12 cellular contexts compared by ENCODE assay signal in the genomic region with DNA sequence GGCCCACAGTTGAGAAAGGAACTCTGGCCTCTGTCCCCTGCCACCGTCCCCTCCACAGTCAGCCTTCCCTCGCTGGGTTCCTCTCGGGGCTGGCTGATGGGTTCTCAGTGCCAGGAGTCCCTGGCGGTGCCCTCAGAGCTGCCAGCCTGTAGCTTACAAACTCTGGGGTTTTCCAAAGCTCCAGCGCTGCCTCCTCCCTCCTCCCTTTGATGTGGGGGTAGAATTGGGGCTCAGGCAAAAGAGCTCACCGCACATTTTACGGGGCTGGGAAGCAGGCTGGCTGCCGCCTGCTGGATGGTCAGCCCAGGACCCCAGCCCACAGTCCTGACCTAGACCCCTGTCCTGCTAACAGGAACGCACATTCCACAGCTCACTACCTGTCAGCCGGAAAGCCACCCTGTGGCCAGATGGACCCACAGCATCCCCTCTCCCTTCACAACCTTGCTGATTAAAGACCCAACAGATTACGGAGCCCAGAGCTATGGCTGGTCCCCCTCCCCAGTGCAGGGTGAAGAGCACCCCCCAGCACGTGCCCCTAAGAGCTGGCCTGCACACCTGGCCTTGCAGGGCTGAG. TPM values are rescaled to one million over a fixed set of nuclear protein-coding genes. Genes with fewer than 3 reads are reported as not detected.
DNase-seq lines count a peak whose midpoint lies in the region; ATAC-seq, FAIRE-seq and TF ChIP-seq lines count a peak whose summit lies in the region.
"Had no signal": no experiment of that assay in that cellular context is flagged by ENCODE, and none has a peak within 500 bp of the region (broad histone marks: within the 10 kb centered on the region; RNA-seq: fewer than 3 reads in every experiment).

No MANE protein-coding gene starts in this region.

- H3K4me1 ChIP-seq in GM23338 (ENCODE audit: insufficient read depth) (peaks cover 50% of the 10 kb centered on the region), K562 (replicated peaks in 1 of 2; ENCODE audit: control insufficient read depth in 2 of 2, insufficient read depth in 2 of 2, low read length in 2 of 2) (peaks cover 27 to 84% of the 10 kb centered on the region in 2 experiments), stomach (peaks cover 64 to 93% (median 78%) of the 10 kb centered on the region in 4 donors), smooth muscle cell (ENCODE audit: low read depth) (peaks cover 22% of the 10 kb centered on the region)

- intact Hi-C loops in K562 (cut with micrococcal nuclease), result no loop called here
- intact Hi-C loops in stomach (cut with DNase I; ENCODE audit: low total_unique reads), result no loop called here

- DNase-seq in GM23338 (ENCODE audit: low spot score), result peak; percentile 74
- no peak for DNase-seq in K562 (ENCODE audit: extremely low read depth in 1 of 4, low spot score in 3 of 4)
- DNase-seq in islet precursor cell, result peak; percentile 71
- DNase-seq in stomach, result peak; percentile 53
- DNase-seq in NCI-H1092 (lab: John Stamatoyannopoulos, UW), result no peak
- no peak for DNase-seq in smooth muscle cell (lab: John Stamatoyannopoulos, UW; ENCODE audit: unreplicated experiment)
- DNase-seq in hepatic stellate cell (ENCODE audit: low spot score), result no peak
- no peak for DNase-seq in H4 (ENCODE audit: low spot score)
- DNase-seq: activated T-cell treated with anti-CD3 and anti-CD28 coated beads, Interleukin-2, amount 50 U/mL, for 24 hours; NCI-H510A treated with DMSO at 0.1 percent for 48 hours had no signal

- ATAC-seq in GM23338 (peak; percentile 37), K562 (no peak)

- peak overlapping the region; percentile 28; the same call in 1 of the 2 replicates for H3K27ac Mint-ChIP-seq in GM23338

- H3K9me3 ChIP-seq in K562 (replicated peaks; ENCODE audit: control insufficient read depth, insufficient read depth, low read depth, low read length), result no peaks in the 10 kb centered on the region
- no peaks in the 10 kb centered on the region for H3K9me3 ChIP-seq in stomach
- no peaks in the 10 kb centered on the region for H3K9me3 ChIP-seq in smooth muscle cell (replicated peaks; ENCODE audit: low read depth)

- peak overlapping the region; percentile 76; the same call in 1 of the 2 replicates for H3K27ac ChIP-seq in GM23338 (ENCODE audit: low read depth)
- H3K27ac ChIP-seq in K562 (ENCODE audit: extremely low read depth, low read depth, low read length), result no peak overlapping the region
- peak overlapping the region; percentile 15 to 93 (median 86) for H3K27ac ChIP-seq in stomach
- H3K27ac ChIP-seq in smooth muscle cell (ENCODE audit: low read depth), result no peak overlapping the region
- H3K27ac ChIP-seq: KMS-11 had no signal

- TF ChIP-seq EP300 in K562 (IDR thresholded peaks at IDR 0.05; ENCODE audit: low read length), result no peak
- TF ChIP-seq EP300 in stomach (IDR thresholded peaks at IDR 0.05), result no peak

- FAIRE-seq in K562 (lab: Jason Lieb, UNC), result peak; percentile 48

- peak overlapping the region; percentile 48; the same call in 1 of the 2 replicates for H3K4me2 ChIP-seq in GM23338
- no peak overlapping the region for H3K4me2 ChIP-seq in K562 (ENCODE audit: insufficient read depth, low read length)
- H3K4me2 ChIP-seq in smooth muscle cell, result no peak overlapping the region
- H3K4me2 ChIP-seq: KMS-11 had no signal

- H3K9me2 ChIP-seq in GM23338 (ENCODE audit: insufficient read depth), result no peaks in the 10 kb centered on the region

- H3K9me1 ChIP-seq in K562 (ENCODE audit: control insufficient read depth, insufficient read depth, low read length), result peaks cover 5% of the 10 kb centered on the region

- TF ChIP-seq POLR2A in K562 (conservative IDR thresholded peaks at IDR 0.05) (no peak), stomach (IDR thresholded peaks at IDR 0.05) (no peak)

- H3K9me3 Mint-ChIP-seq in GM23338, result no peaks in the 10 kb centered on the region
- H3K9me3 Mint-ChIP-seq: activated T-cell treated with anti-CD3 and anti-CD28 coated beads, Interleukin-2, amount 50 U/mL, for 24 hours had no signal

- BruUV-seq in K562 (replicated peaks; lab: Mats Ljungman, UMichigan), result no TSS peak

- TF ChIP-seq RAD21 in K562 (CRISPR knock-in tag; conservative IDR thresholded peaks at IDR 0.05 in 1 of 2, IDR thresholded peaks at IDR 0.05 in 1 of 2), result no peak

- H3F3A ChIP-seq in GM23338 (replicated peaks; ENCODE audit: low read depth), result 0 out of 2 replicates have a peak, but pooled peaks cover 11% of the 10 kb centered on the region
- H3F3A ChIP-seq in smooth muscle cell (ENCODE audit: low read depth), result peaks cover under 1% of the 10 kb centered on the region

- CTCF ChIA-PET in K562 (lab: Yijun Ruan, JAX; ENCODE audit: low intra/inter-chr PET ratio), result no interaction called here

- H3K4me3 ChIP-seq in GM23338, result no peak overlapping the region
- H3K4me3 ChIP-seq in K562, result no peak overlapping the region
- H3K4me3 ChIP-seq in stomach, result no peak overlapping the region
- H3K4me3 ChIP-seq in smooth muscle cell, result no peak overlapping the region

- H3K27me3 ChIP-seq in GM23338 (ENCODE audit: insufficient read depth) (no peaks in the 10 kb centered on the region), K562 (ENCODE audit: control insufficient read depth in 2 of 2, insufficient read depth in 2 of 2, low read length in 2 of 2) (no peaks in the 10 kb centered on the region), stomach (no peaks in the 10 kb centered on the region), smooth muscle cell (ENCODE audit: low read depth) (no peaks in the 10 kb centered on the region)

- peaks cover 20% of the 10 kb centered on the region for H3K27me3 Mint-ChIP-seq in GM23338 (ENCODE audit: insufficient read depth, low read depth, poor library complexity)
- H3K27me3 Mint-ChIP-seq: activated T-cell treated with anti-CD3 and anti-CD28 coated beads, Interleukin-2, amount 50 U/mL, for 24 hours had no signal

- in situ Hi-C loops in K562 (cut with MboI), result no loop called here

- peak; percentile 41 to 44; a peak in 2 of 4 replicates for TF ChIP-seq CTCF in GM23338 (conservative IDR thresholded peaks at IDR 0.05; ENCODE audit: low read depth in 2 of 2)
- 0 out of 6 replicates have a peak, but pooled peaks of 2 of the 3 experiments have one; percentile 1 to 23 for TF ChIP-seq CTCF in K562 (IDR thresholded peaks at IDR 0.05 in 2 of 3, conservative IDR thresholded peaks at IDR 0.05 in 1 of 3; ENCODE audit: insufficient read depth in 2 of 3, low read depth in 1 of 3, low read length in 3 of 3)
- TF ChIP-seq CTCF in stomach (IDR thresholded peaks at IDR 0.05), result no peak
- no peak for TF ChIP-seq CTCF in smooth muscle cell (IDR thresholded peaks at IDR 0.05; ENCODE audit: borderline replicate concordance, insufficient read depth, poor library complexity, severe bottlenecking)

- peaks cover 3% of the 10 kb centered on the region; the same call in 2 of the 3 replicates for H3K36me3 Mint-ChIP-seq in GM23338 (ENCODE audit: low read depth)

- WGBS in K562 (ENCODE audit: insufficient coverage, low coverage, missing lambda C conversion rate), result 78% methylated on average over 11 of the region's 12 CpGs
- WGBS in stomach, 5 donors, result 42 to 68% (median 49%) methylated on average over 7 to 12 of the region's 12 CpGs
- 89% methylated on average over 12 of the region's 12 CpGs for WGBS in smooth muscle cell (ENCODE audit: low lambda C conversion rate)

- H3K36me3 ChIP-seq in GM23338 (ENCODE audit: insufficient read depth) (no peaks in the 10 kb centered on the region), K562 (ENCODE audit: control insufficient read depth, insufficient read depth, low read length) (peaks cover 15% of the 10 kb centered on the region; the same call in 1 of the 3 replicates), stomach (peaks cover 20 to 33% (median 27%) of the 10 kb centered on the region in 4 donors), smooth muscle cell (ENCODE audit: low read depth) (no peaks in the 10 kb centered on the region)

- H2AFZ ChIP-seq in GM23338 (no peak overlapping the region), K562 (ENCODE audit: low read depth, low read length) (no peak overlapping the region), smooth muscle cell (ENCODE audit: low read depth) (no peak overlapping the region)

- H3K4me3 Mint-ChIP-seq in GM23338, result peak overlapping the region; percentile 19; the same call in 1 of the 3 replicates
- H3K4me3 Mint-ChIP-seq: activated T-cell treated with anti-CD3 and anti-CD28 coated beads, Interleukin-2, amount 50 U/mL, for 24 hours had no signal

- H3K79me2 ChIP-seq in GM23338 (replicated peaks; ENCODE audit: insufficient read depth) (peaks cover 10% of the 10 kb centered on the region), K562 (ENCODE audit: control insufficient read depth, insufficient read depth, low read length) (peaks cover 5% of the 10 kb centered on the region; the same call in 2 of the 3 replicates), smooth muscle cell (ENCODE audit: low read depth) (peaks cover 63% of the 10 kb centered on the region)

- POLR2A ChIA-PET in K562 (lab: Yijun Ruan, JAX), result interaction anchor here (0.5 to 0.7 kb wide), 3 partner anchors 26 to 743 kb away, joined by 3 to 4 read pairs (median 3); no protein-coding TSS in a partner anchor

- no peaks in the 10 kb centered on the region; the same call in 1 of the 2 replicates for H4K20me1 ChIP-seq in GM23338 (replicated peaks; ENCODE audit: insufficient read depth)
- H4K20me1 ChIP-seq in K562 (replicated peaks; ENCODE audit: control insufficient read depth, insufficient read depth, low read length), result peaks cover 4% of the 10 kb centered on the region; the same call in 1 of the 2 replicates
- peaks cover 100% of the 10 kb centered on the region for H4K20me1 ChIP-seq in smooth muscle cell (ENCODE audit: low read depth)

- H3K9ac ChIP-seq in K562 (ENCODE audit: insufficient read depth in 1 of 2, low read depth in 2 of 2, low read length in 2 of 2) (peak overlapping the region in 1 of 2 experiments; percentile 23; a peak in 1 of 4 replicates), smooth muscle cell (ENCODE audit: low read depth) (no peak overlapping the region)
- H3K9ac ChIP-seq: KMS-11 had no signal

- peaks cover 59% of the 10 kb centered on the region for H3K4me1 Mint-ChIP-seq in GM23338

RNA-seq across cellular contexts. Expression of a gene that starts 6.0 kb away (rescaled TPM):
- total RNA-seq in GM23338 (2014; rRNA removed; shearing (Covaris generic)), result 15.5 and 16.9 TPM in 2 replicates
- polyA plus RNA-seq in GM23338 (2016; fragmentation: Nextera tagmentation; extraction: Ambion mirVana) (7.1 and 8.0 TPM in 2 replicates), K562 (2011; rRNA removed) (0.31 and 1.2 TPM in 2 replicates), K562 (2014; fragmentation: Illumina TruSeq; extraction: Trizol) (0.16 and 0.42 TPM in 2 replicates), K562 (2014; fragmentation: Nextera tagmentation; extraction: Ambion mirVana) (under 1 TPM in 1 of 2 experiments, not detected in 1; 0.01 TPM), K562 (2014; rRNA removed) (0.78 and 0.90 TPM in 2 replicates), stomach (1 to 10 TPM; 3.7 to 7.2 (median 5.1) TPM), smooth muscle cell (127 and 150 TPM in 2 replicates)
- 1.2 and 9.8 TPM in 2 replicates for total RNA-seq in K562 (2011; cell fraction: chromatin; rRNA removed; ENCODE audit: low replicate concordance)
- 10.1 and 15.2 TPM in 2 replicates for total RNA-seq in K562 (2011; cell fraction: nucleolus; rRNA removed)
- total RNA-seq in K562 (2011; cell fraction: nucleoplasm; rRNA removed), result 3.7 and 5.7 TPM in 2 replicates
- total RNA-seq in K562 (2014; rRNA removed) (1.7 and 2.2 TPM in 2 replicates), K562 (2014; rRNA removed; fragmentation: Illumina TruSeq; extraction: Trizol) (0.06 and 0.07 TPM in 2 replicates), K562 (2015; rRNA removed; fragmentation: Illumina TruSeq; extraction: Trizol) (0.51 and 1.1 TPM in 2 replicates), K562 (2021) (2.4 and 2.5 TPM in 2 replicates), stomach (10 to 100 TPM; 10.5 to 25.6 (median 11.6) TPM), smooth muscle cell (23.8 and 30.0 TPM in 2 replicates)
- 0.78 and 3.2 TPM in 2 replicates for polyA plus RNA-seq in K562 (2011; cell fraction: cytosol; rRNA removed)
- 1.2 and 2.6 TPM in 2 replicates for polyA plus RNA-seq in K562 (2011; cell fraction: nucleus; rRNA removed)
- 2.9 and 6.1 TPM in 2 replicates for polyA plus RNA-seq in K562 (2012)
- polyA minus RNA-seq in K562 (2011; rRNA and poly(A)+ RNA removed), result 0.56 and 0.63 TPM in 2 replicates
- polyA minus RNA-seq in K562 (2011; cell fraction: cytosol; rRNA and poly(A)+ RNA removed), result 1.1 and 2.8 TPM in 2 replicates
- 3.4 and 6.3 TPM in 2 replicates for polyA minus RNA-seq in K562 (2011; cell fraction: nucleus; rRNA and poly(A)+ RNA removed)
- 22.8 and 32.2 TPM in 2 replicates for total RNA-seq in H4 (2014; rRNA removed; shearing (Covaris generic))
- total RNA-seq: T-helper 2 cell treated with Interferon-gamma antibody and Interleukin-4, amounts not matched to agents 100 ng/mL and 5 ng/mL, for 36 hours had no signal

RNA-seq across cellular contexts. Expression of a gene that starts 26.5 kb away (rescaled TPM):
- 84.1 and 113 TPM in 2 replicates for total RNA-seq in GM23338 (2014; rRNA removed; shearing (Covaris generic))
- polyA plus RNA-seq in GM23338 (2016; fragmentation: Nextera tagmentation; extraction: Ambion mirVana), result 283 and 331 TPM in 2 replicates
- total RNA-seq in K562 (2011; cell fraction: chromatin; rRNA removed; ENCODE audit: low replicate concordance), result 70.0 and 135 TPM in 2 replicates
- 74.5 and 92.1 TPM in 2 replicates for total RNA-seq in K562 (2011; cell fraction: nucleolus; rRNA removed)
- 76.8 and 107 TPM in 2 replicates for total RNA-seq in K562 (2011; cell fraction: nucleoplasm; rRNA removed)
- total RNA-seq in K562 (2014; rRNA removed), result 173 and 213 TPM in 2 replicates
- total RNA-seq in K562 (2014; rRNA removed; fragmentation: Illumina TruSeq; extraction: Trizol), result 32.6 and 38.7 TPM in 2 replicates
- total RNA-seq in K562 (2015; rRNA removed; fragmentation: Illumina TruSeq; extraction: Trizol), result 48.4 and 56.1 TPM in 2 replicates
- total RNA-seq in K562 (2021), result 123 and 150 TPM in 2 replicates
- 79.3 and 88.9 TPM in 2 replicates for polyA plus RNA-seq in K562 (2011; rRNA removed)
- polyA plus RNA-seq in K562 (2011; cell fraction: cytosol; rRNA removed), result 175 and 283 TPM in 2 replicates
- polyA plus RNA-seq in K562 (2011; cell fraction: nucleus; rRNA removed), result 85.0 and 101 TPM in 2 replicates
- 96.6 and 100 TPM in 2 replicates for polyA plus RNA-seq in K562 (2012)
- polyA plus RNA-seq in K562 (2014; fragmentation: Illumina TruSeq; extraction: Trizol), result 49.0 and 66.3 TPM in 2 replicates
- polyA plus RNA-seq in K562 (2014; fragmentation: Nextera tagmentation; extraction: Ambion mirVana), result 10 to 100 TPM; 41.5 to 81.1 TPM
- polyA plus RNA-seq in K562 (2014; rRNA removed), result 243 and 273 TPM in 2 replicates
- polyA minus RNA-seq in K562 (2011; rRNA and poly(A)+ RNA removed), result 10.6 and 11.8 TPM in 2 replicates
- 19.8 and 22.7 TPM in 2 replicates for polyA minus RNA-seq in K562 (2011; cell fraction: cytosol; rRNA and poly(A)+ RNA removed)
- 10.8 and 13.7 TPM in 2 replicates for polyA minus RNA-seq in K562 (2011; cell fraction: nucleus; rRNA and poly(A)+ RNA removed)
- total RNA-seq in stomach, result 100 to 1,000 TPM in 1 of 5 donors, 10 to 100 TPM in 3, 1 to 10 TPM in 1; 4.7 to 218 (median 28.1) TPM
- 100 to 1,000 TPM in 2 of 3 donors, 10 to 100 TPM in 1; 54.4 to 117 (median 104) TPM for polyA plus RNA-seq in stomach
- total RNA-seq in smooth muscle cell, result 18.4 and 29.6 TPM in 2 replicates
- 47.7 and 52.2 TPM in 2 replicates for polyA plus RNA-seq in smooth muscle cell
- total RNA-seq in H4 (2014; rRNA removed; shearing (Covaris generic)), result 32.1 and 46.7 TPM in 2 replicates

RNA-seq across cellular contexts. Expression of a gene that starts 38.7 kb away (rescaled TPM):
- total RNA-seq in GM23338 (2014; rRNA removed; shearing (Covaris generic)), result 40.5 and 46.4 TPM in 2 replicates
- polyA plus RNA-seq in GM23338 (2016; fragmentation: Nextera tagmentation; extraction: Ambion mirVana) (14.2 and 19.1 TPM in 2 replicates), K562 (2011; rRNA removed) (15.4 and 35.9 TPM in 2 replicates), K562 (2014; fragmentation: Illumina TruSeq; extraction: Trizol) (21.6 and 29.6 TPM in 2 replicates), K562 (2014; fragmentation: Nextera tagmentation; extraction: Ambion mirVana) (under 1 TPM; 0.45 to 0.51 TPM), K562 (2014; rRNA removed) (54.1 and 63.1 TPM in 2 replicates), stomach (10 to 100 TPM; 12.6 to 14.2 (median 13.6) TPM), smooth muscle cell (12.7 and 18.9 TPM in 2 replicates)
- 91.2 and 301 TPM in 2 replicates for total RNA-seq in K562 (2011; cell fraction: chromatin; rRNA removed; ENCODE audit: low replicate concordance)
- 159 and 160 TPM in 2 replicates for total RNA-seq in K562 (2011; cell fraction: nucleolus; rRNA removed)
- total RNA-seq in K562 (2011; cell fraction: nucleoplasm; rRNA removed), result 112 and 116 TPM in 2 replicates
- total RNA-seq in K562 (2014; rRNA removed) (30.5 and 37.8 TPM in 2 replicates), K562 (2014; rRNA removed; fragmentation: Illumina TruSeq; extraction: Trizol) (6.9 and 8.5 TPM in 2 replicates), K562 (2015; rRNA removed; fragmentation: Illumina TruSeq; extraction: Trizol) (18.7 and 21.0 TPM in 2 replicates), K562 (2021) (67.0 and 77.2 TPM in 2 replicates), stomach (100 to 1,000 TPM in 2 of 5 donors, 10 to 100 TPM in 3; 12.5 to 173 (median 57.2) TPM), smooth muscle cell (6.7 and 14.4 TPM in 2 replicates)
- polyA plus RNA-seq in K562 (2011; cell fraction: cytosol; rRNA removed), result 17.5 and 26.3 TPM in 2 replicates
- polyA plus RNA-seq in K562 (2011; cell fraction: nucleus; rRNA removed), result 184 and 367 TPM in 2 replicates
- 31.1 and 80.3 TPM in 2 replicates for polyA plus RNA-seq in K562 (2012)
- polyA minus RNA-seq in K562 (2011; rRNA and poly(A)+ RNA removed), result 11.1 and 17.7 TPM in 2 replicates
- 33.7 and 44.1 TPM in 2 replicates for polyA minus RNA-seq in K562 (2011; cell fraction: cytosol; rRNA and poly(A)+ RNA removed)
- polyA minus RNA-seq in K562 (2011; cell fraction: nucleus; rRNA and poly(A)+ RNA removed), result 52.4 and 63.5 TPM in 2 replicates
- total RNA-seq in H4 (2014; rRNA removed; shearing (Covaris generic)), result 8.9 and 10.6 TPM in 2 replicates

RNA-seq across cellular contexts. Expression of a gene that starts 48.0 kb away (rescaled TPM):
- total RNA-seq in GM23338 (2014; rRNA removed; shearing (Covaris generic)), result 75.5 and 75.9 TPM in 2 replicates
- polyA plus RNA-seq in GM23338 (2016; fragmentation: Nextera tagmentation; extraction: Ambion mirVana), result 46.6 and 56.3 TPM in 2 replicates
- total RNA-seq in K562 (2011; cell fraction: chromatin; rRNA removed; ENCODE audit: low replicate concordance), result 136 and 226 TPM in 2 replicates
- total RNA-seq in K562 (2011; cell fraction: nucleolus; rRNA removed), result 126 and 149 TPM in 2 replicates
- 142 and 159 TPM in 2 replicates for total RNA-seq in K562 (2011; cell fraction: nucleoplasm; rRNA removed)
- 105 and 143 TPM in 2 replicates for total RNA-seq in K562 (2014; rRNA removed)
- 59.6 and 64.7 TPM in 2 replicates for total RNA-seq in K562 (2014; rRNA removed; fragmentation: Illumina TruSeq; extraction: Trizol)
- total RNA-seq in K562 (2015; rRNA removed; fragmentation: Illumina TruSeq; extraction: Trizol), result 77.0 and 78.4 TPM in 2 replicates
- 86.1 and 86.6 TPM in 2 replicates for total RNA-seq in K562 (2021)
- 67.0 and 79.0 TPM in 2 replicates for polyA plus RNA-seq in K562 (2011; rRNA removed)
- 67.8 and 77.0 TPM in 2 replicates for polyA plus RNA-seq in K562 (2011; cell fraction: cytosol; rRNA removed)
- 144 and 165 TPM in 2 replicates for polyA plus RNA-seq in K562 (2011; cell fraction: nucleus; rRNA removed)
- 62.5 and 74.7 TPM in 2 replicates for polyA plus RNA-seq in K562 (2012)
- 80.0 and 88.3 TPM in 2 replicates for polyA plus RNA-seq in K562 (2014; fragmentation: Illumina TruSeq; extraction: Trizol)
- polyA plus RNA-seq in K562 (2014; fragmentation: Nextera tagmentation; extraction: Ambion mirVana), result 10 to 100 TPM in 1 of 2 experiments, 1 to 10 TPM in 1; 8.1 to 14.1 TPM
- polyA plus RNA-seq in K562 (2014; rRNA removed), result 91.2 and 121 TPM in 2 replicates
- polyA minus RNA-seq in K562 (2011; rRNA and poly(A)+ RNA removed), result 40.6 and 53.4 TPM in 2 replicates
- polyA minus RNA-seq in K562 (2011; cell fraction: cytosol; rRNA and poly(A)+ RNA removed), result 33.4 and 38.2 TPM in 2 replicates
- polyA minus RNA-seq in K562 (2011; cell fraction: nucleus; rRNA and poly(A)+ RNA removed), result 41.6 and 64.8 TPM in 2 replicates
- total RNA-seq in stomach, result 10 to 100 TPM; 26.8 to 53.0 (median 39.1) TPM
- 10 to 100 TPM; 18.8 to 28.0 (median 24.5) TPM for polyA plus RNA-seq in stomach
- 40.0 and 42.6 TPM in 2 replicates for total RNA-seq in smooth muscle cell
- 42.7 and 46.5 TPM in 2 replicates for polyA plus RNA-seq in smooth muscle cell
- total RNA-seq in H4 (2014; rRNA removed; shearing (Covaris generic)), result 48.3 and 48.4 TPM in 2 replicates

Comparison
In these comparisons a context has a peak if more than half of its experiments do, and no peak if none do; other contexts are left out.
1. DNase-seq: peak in GM23338 (single experiment), islet precursor cell (single experiment) and stomach (single experiment); none in K562 (0 of 4), NCI-H1092 (single experiment), smooth muscle cell (single experiment), hepatic stellate cell (single experiment) and H4 (single experiment).
2. H3K27ac ChIP-seq: peak in GM23338 (single experiment) and stomach (5 of 5); none in K562 (single experiment) and smooth muscle cell (single experiment).
3. CTCF ChIP-seq: peak in GM23338 (2 of 2) and K562 (2 of 3); none in stomach (0 of 7) and smooth muscle cell (single experiment).